Comparison of ENCODE assay signal across 1 cellular context in genomic region chr12:122942609-122943008, GRCh38.
A peak's percentile ranks its signal among the peaks of the same experiment; 100 is the strongest.
TF ChIP-seq lines count a peak whose summit lies in the region.

No MANE protein-coding gene starts in this region.

TF ChIP-seq in HCT116, 20 proteins besides CTCF, POLR2A, EP300 and RAD21:
- TF ChIP-seq POLR2AphosphoS5 (IDR thresholded peaks at IDR 0.05; ENCODE audit: low read depth, low read length) (0 out of 2 replicates have a peak, but pooled peaks have one; percentile 13), MAX (IDR thresholded peaks at IDR 0.05) (no peak), SP1 (IDR thresholded peaks at IDR 0.05; ENCODE audit: low read depth) (no peak), SIN3A (IDR thresholded peaks at IDR 0.05; ENCODE audit: low read depth) (no peak), EGR1 (IDR thresholded peaks at IDR 0.05; ENCODE audit: low read depth) (no peak), FOSL1 (IDR thresholded peaks at IDR 0.05; ENCODE audit: low read depth) (no peak), SRF (IDR thresholded peaks at IDR 0.05; ENCODE audit: low read depth) (no peak)
